10 cellular contexts compared by ENCODE assay signal in genomic region chr22:26585104-26585790, GRCh38. TPM values are rescaled to one million over a fixed set of nuclear protein-coding genes. Genes with fewer than 3 reads are reported as not detected.
A peak's percentile ranks its signal among the peaks of the same experiment; 100 is the strongest.
DNase-seq lines count a peak whose midpoint lies in the region; ATAC-seq, FAIRE-seq and TF ChIP-seq lines count a peak whose summit lies in the region.
"Had no signal": no experiment of that assay in that cellular context is flagged by ENCODE, and none has a peak within 500 bp of the region (broad histone marks: within the 10 kb centered on the region; RNA-seq: fewer than 3 reads in every experiment).

No MANE protein-coding gene starts in this region.

- TF ChIP-seq CTCF in MCF 10A (IDR thresholded peaks at IDR 0.05; ENCODE audit: unreplicated experiment) (no peak), breast epithelium (IDR thresholded peaks at IDR 0.05) (no peak), keratinocyte (optimal IDR thresholded peaks at IDR 0.05 in 1 of 3, IDR thresholded peaks at IDR 0.05 in 1 of 3, conservative IDR thresholded peaks at IDR 0.05 in 1 of 3; ENCODE audit: extremely low read depth in 1 of 3, insufficient read depth in 2 of 3, low read length in 3 of 3) (peak in 1 of 3 experiments; percentile 14)

- POLR2A ChIA-PET in MCF 10A (lab: Yijun Ruan, JAX), result interaction anchor here (1.0 kb wide), 1 partner anchor 93 kb away, joined by 4 read pairs; no protein-coding TSS in a partner anchor
- POLR2A ChIA-PET in activated naive CD8-positive, alpha-beta T cell treated with anti-CD3 and anti-CD28 coated beads, Interleukin-2, amount 10 ng/mL, durations not matched to agents 7 days and 5 days (lab: Charles Lee), result interaction anchor here (1.5 to 2.0 kb wide), 2 partner anchors 38 to 58 kb away, joined by 4 to 6 read pairs; no protein-coding TSS in a partner anchor

- TF ChIP-seq POLR2A in breast epithelium (IDR thresholded peaks at IDR 0.05), result no peak

- peak; percentile 36 for FAIRE-seq in keratinocyte (lab: Jason Lieb, UNC)

- BruUV-seq in MCF 10A (replicated peaks; lab: Mats Ljungman, UMichigan), result no TSS peak

- intact Hi-C loops in MCF 10A (cut with micrococcal nuclease), result no loop called here
- intact Hi-C loops in breast epithelium (cut with DNase I; ENCODE audit: low total_unique reads), result no loop called here
- intact Hi-C loops in aorta (cut with DNase I), result no loop called here

- H3K9me3 Mint-ChIP-seq in MCF 10A (ENCODE audit: unreplicated experiment), result no peaks in the 10 kb centered on the region
- H3K9me3 Mint-ChIP-seq in activated naive CD8-positive, alpha-beta T cell treated with anti-CD3 and anti-CD28 coated beads, Interleukin-2, amount 10 ng/mL, durations not matched to agents 7 days and 5 days, result no peaks in the 10 kb centered on the region

- H3K27ac ChIP-seq in breast epithelium (no peak overlapping the region), keratinocyte (ENCODE audit: control insufficient read depth, insufficient read depth, low read length) (no peak overlapping the region), aorta (ENCODE audit: low read depth in 1 of 2, low read length in 2 of 2) (no peak overlapping the region)

- dilution Hi-C loops in keratinocyte (cut with MboI; ENCODE audit: extremely low pct_ligation_motif_present, low sequenced_read_pairs), result no loop called here

- peak overlapping the region; percentile 54 for H3K27ac Mint-ChIP-seq in MCF 10A (ENCODE audit: low read depth, unreplicated experiment)
- H3K27ac Mint-ChIP-seq in activated naive CD8-positive, alpha-beta T cell treated with anti-CD3 and anti-CD28 coated beads, Interleukin-2, amount 10 ng/mL, durations not matched to agents 7 days and 5 days, result peak overlapping the region; percentile 88

- H3K36me3 ChIP-seq in breast epithelium (no peaks in the 10 kb centered on the region), keratinocyte (ENCODE audit: control insufficient read depth in 2 of 2, extremely low read depth in 1 of 2, insufficient read depth in 2 of 2, low read length in 2 of 2) (peaks cover 5 to 6% of the 10 kb centered on the region in 2 experiments), aorta (ENCODE audit: control insufficient read depth in 1 of 2, insufficient read depth in 2 of 2, low read length in 1 of 2) (no peaks in the 10 kb centered on the region), H7 (replicated peaks; ENCODE audit: control insufficient read depth, insufficient read depth, low read length) (peaks cover 13% of the 10 kb centered on the region)

- H3K4me3 ChIP-seq in breast epithelium, result no peak overlapping the region
- no peak overlapping the region for H3K4me3 ChIP-seq in keratinocyte (ENCODE audit: control insufficient read depth in 2 of 3, extremely low read depth in 1 of 3, insufficient read depth in 2 of 3, low read depth in 1 of 3, low read length in 3 of 3)
- H3K4me3 ChIP-seq in aorta (ENCODE audit: low read length in 2 of 2), result no peak overlapping the region
- no peak overlapping the region for H3K4me3 ChIP-seq in H7 (ENCODE audit: insufficient read depth, low read depth, low read length)

- H3K4me1 Mint-ChIP-seq in MCF 10A (ENCODE audit: insufficient read depth, unreplicated experiment), result peaks cover 18% of the 10 kb centered on the region
- H3K4me1 Mint-ChIP-seq in activated naive CD8-positive, alpha-beta T cell treated with anti-CD3 and anti-CD28 coated beads, Interleukin-2, amount 10 ng/mL, durations not matched to agents 7 days and 5 days, result peaks cover 65% of the 10 kb centered on the region

- WGBS in aorta, 2 donors, result 18 to 19% methylated on average over 11 of the region's 11 CpGs

- peak overlapping the region; percentile 22 for H3K4me2 ChIP-seq in keratinocyte (ENCODE audit: control insufficient read depth, extremely low read depth, insufficient read depth, low read depth, low read length)

- H3K4me3 Mint-ChIP-seq in MCF 10A (ENCODE audit: unreplicated experiment), result no peak overlapping the region
- H3K4me3 Mint-ChIP-seq in activated naive CD8-positive, alpha-beta T cell treated with anti-CD3 and anti-CD28 coated beads, Interleukin-2, amount 10 ng/mL, durations not matched to agents 7 days and 5 days, result peak overlapping the region; percentile 69

- H3K4me1 ChIP-seq in breast epithelium (no peaks in the 10 kb centered on the region), keratinocyte (ENCODE audit: control insufficient read depth, extremely low read depth, insufficient read depth, low read length) (peaks cover 17% of the 10 kb centered on the region), aorta (ENCODE audit: control insufficient read depth in 1 of 2, insufficient read depth in 2 of 2, low read length in 2 of 2) (no peaks in the 10 kb centered on the region)

- H4K20me1 ChIP-seq in keratinocyte (ENCODE audit: control insufficient read depth, extremely low read depth, insufficient read depth, low read length), result no peaks in the 10 kb centered on the region

- CTCF ChIA-PET in MCF 10A (lab: Yijun Ruan, JAX), result interaction anchor here (0.6 kb wide), 1 partner anchor 58 kb away, joined by 3 read pairs; no protein-coding TSS in a partner anchor

- H3K9ac ChIP-seq in keratinocyte (ENCODE audit: control insufficient read depth, extremely low read depth, insufficient read depth, low read length), result no peak overlapping the region

- no peak overlapping the region for H2AFZ ChIP-seq in keratinocyte (ENCODE audit: control insufficient read depth, low read length)

- H3K9me3 ChIP-seq in breast epithelium (no peaks in the 10 kb centered on the region), keratinocyte (ENCODE audit: control insufficient read depth, low read depth, low read length) (no peaks in the 10 kb centered on the region), aorta (ENCODE audit: control insufficient read depth, low read length) (no peaks in the 10 kb centered on the region)

- no peaks in the 10 kb centered on the region for H3K36me3 Mint-ChIP-seq in MCF 10A (ENCODE audit: insufficient read depth, unreplicated experiment)
- peaks cover 21% of the 10 kb centered on the region for H3K36me3 Mint-ChIP-seq in activated naive CD8-positive, alpha-beta T cell treated with anti-CD3 and anti-CD28 coated beads, Interleukin-2, amount 10 ng/mL, durations not matched to agents 7 days and 5 days

- peaks cover 17% of the 10 kb centered on the region for H3K79me2 ChIP-seq in keratinocyte (ENCODE audit: control insufficient read depth, insufficient read depth, low read length)

- H3K27me3 ChIP-seq in breast epithelium, result no peaks in the 10 kb centered on the region
- H3K27me3 ChIP-seq in keratinocyte (ENCODE audit: control insufficient read depth, extremely low read depth, insufficient read depth, low read length), result no peaks in the 10 kb centered on the region
- H3K27me3 ChIP-seq in aorta (ENCODE audit: control insufficient read depth in 1 of 2, insufficient read depth in 2 of 2, low read length in 1 of 2), result no peaks in the 10 kb centered on the region
- no peaks in the 10 kb centered on the region for H3K27me3 ChIP-seq in H7 (ENCODE audit: control insufficient read depth, insufficient read depth, low read length)

- DNase-seq in MCF 10A (ENCODE audit: unreplicated experiment), result peak; percentile 88
- DNase-seq in breast epithelium (ENCODE audit: low spot score in 2 of 2), result no peak
- DNase-seq in activated naive CD8-positive, alpha-beta T cell treated with anti-CD3 and anti-CD28 coated beads, Interleukin-2, amount 10 ng/mL, durations not matched to agents 7 days and 5 days, result no peak
- DNase-seq in keratinocyte (ENCODE audit: low read depth, low spot score), result peak; percentile 17
- DNase-seq in aorta, result peak; percentile 74 to 84
- no peak for DNase-seq in H7
- DNase-seq in activated gamma-delta T cell treated with Interleukin-2 at 50 U/mL for 16 hours, result no peak
- DNase-seq in putamen (ENCODE audit: low spot score), result no peak
- DNase-seq: cerebellar nuclear complex, Karpas-422 had no signal

- no peaks in the 10 kb centered on the region for H3K9me1 ChIP-seq in keratinocyte (ENCODE audit: control insufficient read depth, extremely low read depth, insufficient read depth, low read length)

- no peak for ATAC-seq in activated naive CD8-positive, alpha-beta T cell treated with anti-CD3 and anti-CD28 coated beads, Interleukin-2, amount 10 ng/mL, durations not matched to agents 7 days and 5 days (ENCODE audit: low read depth)
- ATAC-seq in aorta (ENCODE audit: low FRiP score), result no peak

- no peaks in the 10 kb centered on the region for H3K27me3 Mint-ChIP-seq in MCF 10A (ENCODE audit: insufficient read depth, unreplicated experiment)
- H3K27me3 Mint-ChIP-seq in activated naive CD8-positive, alpha-beta T cell treated with anti-CD3 and anti-CD28 coated beads, Interleukin-2, amount 10 ng/mL, durations not matched to agents 7 days and 5 days, result no peaks in the 10 kb centered on the region

RNA-seq across cellular contexts. Expression of gene TPST2, which starts 4.7 kb away (rescaled TPM):
- total RNA-seq in MCF 10A (2022) (6.1 and 7.0 TPM in 2 replicates), breast epithelium (10 to 100 TPM; 36.6 to 81.9 (median 59.8) TPM), aorta (10 to 100 TPM; 26.0 to 26.7 TPM)
- 10 to 100 TPM; 54.8 to 58.5 TPM for total RNA-seq in activated naive CD8-positive, alpha-beta T cell treated with anti-CD3 and anti-CD28 coated beads, Interleukin-2, amount 10 ng/mL, durations not matched to agents 7 days and 5 days
- polyA plus RNA-seq in keratinocyte (22.4 to 40.0 TPM (median 22.7 TPM) in 3 replicates), aorta (10 to 100 TPM; 10.8 TPM)
- 8.1 TPM for polyA plus RNA-seq in keratinocyte (2011; ENCODE audit: low read depth)
- polyA plus RNA-seq in keratinocyte (2011; cell fraction: cytosol; rRNA removed), result 31.0 and 37.2 TPM in 2 replicates
- polyA plus RNA-seq in keratinocyte (2011; cell fraction: nucleus; rRNA removed), result 27.4 and 35.4 TPM in 2 replicates
- polyA plus RNA-seq in keratinocyte (2012; ENCODE audit: low replicate concordance), result 16.3 and 25.1 TPM in 2 replicates
- 26.3 to 64.8 TPM (median 44.6 TPM) in 3 replicates for polyA minus RNA-seq in keratinocyte
- polyA minus RNA-seq in keratinocyte (2011; cell fraction: cytosol; rRNA and poly(A)+ RNA removed), result 61.8 TPM
- polyA minus RNA-seq in keratinocyte (2011; cell fraction: nucleus; rRNA and poly(A)+ RNA removed), result 19.2 and 24.9 TPM in 2 replicates
- 95.0 and 118 TPM in 2 replicates for total RNA-seq in H7 (2014; rRNA removed; shearing (Covaris generic))

RNA-seq across cellular contexts. Expression of gene CRYBB1, which starts 32.6 kb away (rescaled TPM):
- total RNA-seq in MCF 10A (2022), result not detected in 2 replicates
- total RNA-seq in breast epithelium, result 1 to 10 TPM in 1 of 3 donors, not detected in 2; 2.6 TPM
- not detected for total RNA-seq in activated naive CD8-positive, alpha-beta T cell treated with anti-CD3 and anti-CD28 coated beads, Interleukin-2, amount 10 ng/mL, durations not matched to agents 7 days and 5 days
- not detected in 3 replicates for polyA plus RNA-seq in keratinocyte
- polyA plus RNA-seq in keratinocyte (2011; ENCODE audit: low read depth), result not detected
- not detected in 2 replicates for polyA plus RNA-seq in keratinocyte (2011; cell fraction: cytosol; rRNA removed)
- not detected in 2 replicates for polyA plus RNA-seq in keratinocyte (2011; cell fraction: nucleus; rRNA removed)
- not detected in 2 replicates for polyA plus RNA-seq in keratinocyte (2012; ENCODE audit: low replicate concordance)
- polyA minus RNA-seq in keratinocyte, result not detected in 3 replicates
- polyA minus RNA-seq in keratinocyte (2011; cell fraction: cytosol; rRNA and poly(A)+ RNA removed), result not detected
- not detected in 2 replicates for polyA minus RNA-seq in keratinocyte (2011; cell fraction: nucleus; rRNA and poly(A)+ RNA removed)
- total RNA-seq in aorta, result 1 to 10 TPM; 1.4 TPM
- 1 to 10 TPM in 1 of 2 donors, under 1 TPM in 1; 0.43 to 4.4 TPM for polyA plus RNA-seq in aorta
- total RNA-seq in H7 (2014; rRNA removed; shearing (Covaris generic)), result 1.9 and 3.1 TPM in 2 replicates

RNA-seq across cellular contexts. Expression of gene CRYBA4, which starts 36.5 kb away (rescaled TPM):
- not detected in 2 replicates for total RNA-seq in MCF 10A (2022)
- not detected for total RNA-seq in breast epithelium
- not detected for total RNA-seq in activated naive CD8-positive, alpha-beta T cell treated with anti-CD3 and anti-CD28 coated beads, Interleukin-2, amount 10 ng/mL, durations not matched to agents 7 days and 5 days
- polyA plus RNA-seq in keratinocyte, result not detected in 3 replicates
- not detected for polyA plus RNA-seq in keratinocyte (2011; ENCODE audit: low read depth)
- not detected in 2 replicates for polyA plus RNA-seq in keratinocyte (2011; cell fraction: cytosol; rRNA removed)
- not detected in 2 replicates for polyA plus RNA-seq in keratinocyte (2011; cell fraction: nucleus; rRNA removed)
- polyA plus RNA-seq in keratinocyte (2012; ENCODE audit: low replicate concordance), result not detected in 2 replicates
- polyA minus RNA-seq in keratinocyte, result not detected in 3 replicates
- polyA minus RNA-seq in keratinocyte (2011; cell fraction: cytosol; rRNA and poly(A)+ RNA removed), result not detected
- not detected in 2 replicates for polyA minus RNA-seq in keratinocyte (2011; cell fraction: nucleus; rRNA and poly(A)+ RNA removed)
- total RNA-seq in aorta, result not detected
- polyA plus RNA-seq in aorta, result not detected
- 0.22 TPM in 1 of 2 replicates, not detected in the other for total RNA-seq in H7 (2014; rRNA removed; shearing (Covaris generic))

Comparison
In these comparisons a context has a peak if more than half of its experiments do, and no peak if none do; other contexts are left out.
1. DNase-seq: peak in MCF 10A (single experiment), keratinocyte (single experiment) and aorta (2 of 2); none in breast epithelium (0 of 2), activated naive CD8-positive, alpha-beta T cell treated with anti-CD3 and anti-CD28 coated beads, Interleukin-2, amount 10 ng/mL, durations not matched to agents 7 days and 5 days (single experiment), H7 (single experiment), activated gamma-delta T cell treated with Interleukin-2 at 50 U/mL for 16 hours (single experiment) and putamen (single experiment).